13 cellular contexts compared by ENCODE assay signal in the genomic region with DNA sequence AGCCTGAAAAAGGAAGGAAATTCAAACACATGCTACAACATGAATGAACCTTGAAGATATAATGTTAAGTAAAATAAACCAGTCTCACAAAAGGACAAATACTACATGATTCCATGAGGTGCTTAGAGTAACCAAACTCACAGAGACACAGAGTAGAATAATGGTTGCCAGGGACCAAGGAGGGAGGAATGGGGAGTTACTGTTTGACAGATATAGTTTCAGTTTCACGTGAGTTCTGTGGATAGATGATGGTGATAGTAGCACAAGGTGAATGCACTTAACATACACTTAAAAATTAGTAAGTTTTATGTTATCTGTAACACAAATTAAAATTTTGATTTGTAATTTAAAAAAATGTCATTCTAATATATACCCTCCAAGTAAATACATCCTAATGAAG.
"Had no signal": no experiment of that assay in that cellular context is flagged by ENCODE, and none has a peak within 500 bp of the region (broad histone marks: within the 10 kb centered on the region; RNA-seq: fewer than 3 reads in every experiment).

No MANE protein-coding gene starts in this region.

- DNase-seq: activated CD4-positive, alpha-beta memory T cell treated with anti-CD3 and anti-CD28 coated beads, Interleukin-2, amount 10 ng/mL, durations not matched to agents 7 days and 5 days; activated CD4-positive, alpha-beta T cell treated with anti-CD3 and anti-CD28 coated beads for 36 hours; activated gamma-delta T cell treated with Interleukin-2 at 50 U/mL for 16 hours; activated naive CD8-positive, alpha-beta T cell treated with anti-CD3 and anti-CD28 coated beads, Interleukin-2, amount 10 ng/mL, durations not matched to agents 7 days and 5 days; activated T-cell treated with anti-CD3 and anti-CD28 coated beads, Interleukin-2, amount 50 U/mL, for 48 hours; aorta; hippocampal formation; kidney glomerular epithelial cell; ovary; stimulated activated CD4-positive, alpha-beta T cell treated with anti-CD3 and anti-CD28 coated beads, Interleukin-4, amount 100 ng/mL, for 24 hours; stomach had no signal

- H3K27me3 Mint-ChIP-seq: activated CD4-positive, alpha-beta memory T cell treated with anti-CD3 and anti-CD28 coated beads, Interleukin-2, amount 10 ng/mL, durations not matched to agents 7 days and 5 days; activated CD4-positive, alpha-beta T cell treated with anti-CD3 and anti-CD28 coated beads for 36 hours; activated naive CD8-positive, alpha-beta T cell treated with anti-CD3 and anti-CD28 coated beads, Interleukin-2, amount 10 ng/mL, durations not matched to agents 7 days and 5 days had no signal

- H3K4me1 Mint-ChIP-seq: neural crest cell had no signal

- ATAC-seq: activated CD4-positive, alpha-beta T cell treated with anti-CD3 and anti-CD28 coated beads for 36 hours; esophagus mucosa had no signal

- H3K27ac Mint-ChIP-seq: activated CD4-positive, alpha-beta memory T cell treated with anti-CD3 and anti-CD28 coated beads, Interleukin-2, amount 10 ng/mL, durations not matched to agents 7 days and 5 days; activated CD4-positive, alpha-beta T cell treated with anti-CD3 and anti-CD28 coated beads for 36 hours; activated naive CD8-positive, alpha-beta T cell treated with anti-CD3 and anti-CD28 coated beads, Interleukin-2, amount 10 ng/mL, durations not matched to agents 7 days and 5 days had no signal

- H3K9me3 Mint-ChIP-seq: activated CD4-positive, alpha-beta memory T cell treated with anti-CD3 and anti-CD28 coated beads, Interleukin-2, amount 10 ng/mL, durations not matched to agents 7 days and 5 days; neural crest cell had no signal

- H3K4me3 Mint-ChIP-seq: activated CD4-positive, alpha-beta memory T cell treated with anti-CD3 and anti-CD28 coated beads, Interleukin-2, amount 10 ng/mL, durations not matched to agents 7 days and 5 days; activated CD4-positive, alpha-beta T cell treated with anti-CD3 and anti-CD28 coated beads for 36 hours; activated naive CD8-positive, alpha-beta T cell treated with anti-CD3 and anti-CD28 coated beads, Interleukin-2, amount 10 ng/mL, durations not matched to agents 7 days and 5 days; neural crest cell had no signal
